1 cellular context compared by ENCODE assay signal in genomic region chr15:91258436-91258779, GRCh38.
TF ChIP-seq lines count a peak whose summit lies in the region.

No MANE protein-coding gene starts in this region.

TF ChIP-seq in HCT116, 20 proteins besides CTCF, POLR2A, EP300 and RAD21 (continued from another document):
- TF ChIP-seq REST (IDR thresholded peaks at IDR 0.05; ENCODE audit: low read depth) (no peak), POLR2AphosphoS5 (IDR thresholded peaks at IDR 0.05; ENCODE audit: low read depth, low read length) (no peak), YY1 (IDR thresholded peaks at IDR 0.05; ENCODE audit: extremely low read depth, insufficient replicate concordance, low read depth, low read length) (no peak), ZBTB33 (IDR thresholded peaks at IDR 0.05; ENCODE audit: extremely low read depth, insufficient replicate concordance, low read length) (no peak)
